Comparison of ENCODE assay signal across 1 cellular context in the genomic region with DNA sequence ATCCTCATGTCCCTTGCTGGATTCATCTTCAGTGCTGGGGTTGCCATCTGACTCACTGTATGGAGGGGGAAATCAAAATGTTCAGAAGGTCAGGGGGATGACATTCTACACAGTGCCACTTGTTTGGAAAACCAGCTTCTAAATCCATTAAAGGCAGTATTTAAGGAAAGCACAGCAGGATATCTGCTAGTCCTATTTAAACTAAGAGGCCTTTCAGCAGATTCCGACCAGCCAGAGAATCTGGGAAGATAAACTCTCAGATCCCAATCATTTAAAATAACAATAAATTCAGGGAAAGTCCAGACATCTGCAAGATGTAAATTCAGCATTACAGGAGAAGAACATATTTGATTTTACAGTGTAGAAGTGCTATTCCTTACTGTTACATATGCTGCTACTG.
A peak's percentile ranks its signal among the peaks of the same experiment; 100 is the strongest.
TF ChIP-seq lines count a peak whose summit lies in the region.

No MANE protein-coding gene starts in this region.

TF ChIP-seq in GM12878, 131 proteins besides CTCF, POLR2A, EP300 and RAD21:
- no peak for TF ChIP-seq ZNF384 (IDR thresholded peaks at IDR 0.05; ENCODE audit: borderline replicate concordance, low read depth, low read length)
- TF ChIP-seq EZH2 (IDR thresholded peaks at IDR 0.05; ENCODE audit: borderline replicate concordance, control insufficient read depth, low read depth, low read length), result 0 out of 2 replicates have a peak, but pooled peaks have one; percentile 28
